Comparison of ENCODE assay signal across 1 cellular context in the genomic region with DNA sequence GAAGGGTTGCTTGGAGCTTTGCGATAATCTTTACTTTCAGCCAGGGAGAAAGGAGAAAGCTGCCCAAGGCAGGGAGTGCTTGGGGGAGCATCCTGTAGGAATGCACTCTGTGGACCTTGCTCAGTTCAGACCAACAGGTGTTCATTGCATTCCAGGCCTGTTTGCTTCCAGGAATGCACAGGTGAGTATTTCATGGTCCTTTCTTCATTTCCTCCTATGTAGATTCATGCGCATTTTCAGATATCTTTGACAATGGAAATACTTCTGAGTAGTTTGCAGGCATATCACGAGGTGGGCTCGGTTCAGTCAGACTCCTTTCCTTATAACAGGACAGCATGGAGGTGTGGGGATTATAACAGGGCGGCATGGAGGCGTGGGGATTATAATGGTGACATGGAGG.
TF ChIP-seq lines count a peak whose summit lies in the region.

No MANE protein-coding gene starts in this region.

TF ChIP-seq in GM23338, 12 proteins besides CTCF, POLR2A, EP300 and RAD21 (continued from another document):
- peak; percentile 39; the same call in 1 of the 2 replicates for TF ChIP-seq ZNF462 (CRISPR knock-in tag; IDR thresholded peaks at IDR 0.05)
- TF ChIP-seq POLR2AphosphoS5 (IDR thresholded peaks at IDR 0.05; ENCODE audit: low read depth) = no peak
- TF ChIP-seq ETS1 (IDR thresholded peaks at IDR 0.05) = no peak
- no peak for TF ChIP-seq ZNF114 (CRISPR knock-in tag; IDR thresholded peaks at IDR 0.05)
- no peak for TF ChIP-seq ZNF331 (CRISPR knock-in tag; IDR thresholded peaks at IDR 0.05; ENCODE audit: low read depth)
- TF ChIP-seq JUNB (IDR thresholded peaks at IDR 0.05; ENCODE audit: unreplicated experiment) = no peak
- no peak for TF ChIP-seq STAT1 (IDR thresholded peaks at IDR 0.05; ENCODE audit: unreplicated experiment)
- peak; percentile 57; the same call in 1 of the 2 replicates for TF ChIP-seq NANOG (IDR thresholded peaks at IDR 0.05; ENCODE audit: borderline replicate concordance)
- TF ChIP-seq, protein P1, sequence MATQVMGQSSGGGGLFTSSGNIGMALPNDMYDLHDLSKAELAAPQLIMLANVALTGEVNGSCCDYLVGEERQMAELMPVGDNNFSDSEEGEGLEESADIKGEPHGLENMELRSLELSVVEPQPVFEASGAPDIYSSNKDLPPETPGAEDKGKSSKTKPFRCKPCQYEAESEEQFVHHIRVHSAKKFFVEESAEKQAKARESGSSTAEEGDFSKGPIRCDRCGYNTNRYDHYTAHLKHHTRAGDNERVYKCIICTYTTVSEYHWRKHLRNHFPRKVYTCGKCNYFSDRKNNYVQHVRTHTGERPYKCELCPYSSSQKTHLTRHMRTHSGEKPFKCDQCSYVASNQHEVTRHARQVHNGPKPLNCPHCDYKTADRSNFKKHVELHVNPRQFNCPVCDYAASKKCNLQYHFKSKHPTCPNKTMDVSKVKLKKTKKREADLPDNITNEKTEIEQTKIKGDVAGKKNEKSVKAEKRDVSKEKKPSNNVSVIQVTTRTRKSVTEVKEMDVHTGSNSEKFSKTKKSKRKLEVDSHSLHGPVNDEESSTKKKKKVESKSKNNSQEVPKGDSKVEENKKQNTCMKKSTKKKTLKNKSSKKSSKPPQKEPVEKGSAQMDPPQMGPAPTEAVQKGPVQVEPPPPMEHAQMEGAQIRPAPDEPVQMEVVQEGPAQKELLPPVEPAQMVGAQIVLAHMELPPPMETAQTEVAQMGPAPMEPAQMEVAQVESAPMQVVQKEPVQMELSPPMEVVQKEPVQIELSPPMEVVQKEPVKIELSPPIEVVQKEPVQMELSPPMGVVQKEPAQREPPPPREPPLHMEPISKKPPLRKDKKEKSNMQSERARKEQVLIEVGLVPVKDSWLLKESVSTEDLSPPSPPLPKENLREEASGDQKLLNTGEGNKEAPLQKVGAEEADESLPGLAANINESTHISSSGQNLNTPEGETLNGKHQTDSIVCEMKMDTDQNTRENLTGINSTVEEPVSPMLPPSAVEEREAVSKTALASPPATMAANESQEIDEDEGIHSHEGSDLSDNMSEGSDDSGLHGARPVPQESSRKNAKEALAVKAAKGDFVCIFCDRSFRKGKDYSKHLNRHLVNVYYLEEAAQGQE (IDR thresholded peaks at IDR 0.05; ENCODE audit: unreplicated experiment) = no peak
TF ChIP-seq in GM23338: peak in this region for 2.
